ENCODE assay signal across 38 cellular contexts in genomic region chr1:34296059-34296458, GRCh38.
"Had no signal": no experiment of that assay in that cellular context is flagged by ENCODE, and none has a peak within 500 bp of the region (broad histone marks: within the 10 kb centered on the region; RNA-seq: fewer than 3 reads in every experiment).

No MANE protein-coding gene starts in this region.

- ATAC-seq: activated naive CD4-positive, alpha-beta T cell treated with anti-CD3 and anti-CD28 coated beads, Interleukin-2, amount 50 U/mL, for 72 hours; activated naive CD8-positive, alpha-beta T cell treated with anti-CD3 and anti-CD28 coated beads, Interleukin-2, amount 50 U/mL, for 24 hours; activated T-cell treated with anti-CD3 and anti-CD28 coated beads, Interleukin-2, amount 50 U/mL, for 4 hours; activated T-cell treated with anti-CD3 and anti-CD28 coated beads, Interleukin-2, amount 50 U/mL, for 72 hours; activated T-helper 17 cell treated with anti-CD3 and anti-CD28 coated beads, Interleukin-2, amount 50 U/mL, for 72 hours; body of pancreas had no signal

- H3K9me3 Mint-ChIP-seq: activated naive CD4-positive, alpha-beta T cell treated with anti-CD3 and anti-CD28 coated beads, Interleukin-2, amount 10 ng/mL, durations not matched to agents 7 days and 5 days; activated naive CD4-positive, alpha-beta T cell treated with anti-CD3 and anti-CD28 coated beads, Interleukin-2, amount 50 U/mL, for 24 hours; activated naive CD4-positive, alpha-beta T cell treated with anti-CD3 and anti-CD28 coated beads, Interleukin-2, amount 50 U/mL, for 72 hours; activated naive CD8-positive, alpha-beta T cell treated with anti-CD3 and anti-CD28 coated beads, Interleukin-2, amount 10 ng/mL, durations not matched to agents 7 days and 5 days; activated T-cell treated with anti-CD3 and anti-CD28 coated beads, Interleukin-2, amount 50 U/mL, for 24 hours; activated T-cell treated with anti-CD3 and anti-CD28 coated beads, Interleukin-2, amount 50 U/mL, for 4 hours; activated T-cell treated with anti-CD3 and anti-CD28 coated beads, Interleukin-2, amount 50 U/mL, for 72 hours; activated T-helper 1 cell treated with anti-CD3 and anti-CD28 coated beads, Interleukin-12 subunit alpha, Interleukin-12 subunit beta, Interleukin-2, Interleukin-4 antibody, amounts not matched to agents 30 ng/mL and 10 ng/mL and 1 ng/mL, durations not matched to agents 14 hours and 24 hours and 36 hours; activated T-helper 17 cell treated with anti-CD3 and anti-CD28 coated beads, Interleukin-2, amount 50 U/mL, for 72 hours; activated T-helper 2 cell treated with anti-CD3 and anti-CD28 coated beads, Interferon-gamma antibody, Interleukin-2, Interleukin-4, amounts not matched to agents 10 μg/mL and 5 μg/mL and 100 μg/mL, durations not matched to agents 14 hours and 24 hours and 36 hours; central memory CD8-positive, alpha-beta T cell had no signal

- H3K27me3 ChIP-seq: adrenal gland, ascending aorta, body of pancreas, brain microvascular endothelial cell, breast epithelium, cardiac muscle cell had no signal

- H3K27ac Mint-ChIP-seq: activated naive CD4-positive, alpha-beta T cell treated with anti-CD3 and anti-CD28 coated beads for 36 hours; activated naive CD4-positive, alpha-beta T cell treated with anti-CD3 and anti-CD28 coated beads, Interleukin-2, amount 10 ng/mL, durations not matched to agents 7 days and 5 days; activated naive CD4-positive, alpha-beta T cell treated with anti-CD3 and anti-CD28 coated beads, Interleukin-2, amount 50 U/mL, for 24 hours; activated naive CD4-positive, alpha-beta T cell treated with anti-CD3 and anti-CD28 coated beads, Interleukin-2, amount 50 U/mL, for 72 hours; activated naive CD8-positive, alpha-beta T cell; activated naive CD8-positive, alpha-beta T cell treated with anti-CD3 and anti-CD28 coated beads for 36 hours; activated naive CD8-positive, alpha-beta T cell treated with anti-CD3 and anti-CD28 coated beads, Interleukin-2, amount 10 ng/mL, durations not matched to agents 7 days and 5 days; activated naive CD8-positive, alpha-beta T cell treated with anti-CD3 and anti-CD28 coated beads, Interleukin-2, amount 50 U/mL, for 24 hours; activated T-cell treated with anti-CD3 and anti-CD28 coated beads, Interleukin-2, amount 50 U/mL, for 24 hours; activated T-cell treated with anti-CD3 and anti-CD28 coated beads, Interleukin-2, amount 50 U/mL, for 72 hours; activated T-helper 1 cell treated with anti-CD3 and anti-CD28 coated beads, Interleukin-12 subunit alpha, Interleukin-12 subunit beta, Interleukin-2, Interleukin-4 antibody, amounts not matched to agents 30 ng/mL and 10 ng/mL and 1 ng/mL, durations not matched to agents 14 hours and 24 hours and 36 hours; activated T-helper 17 cell treated with anti-CD3 and anti-CD28 coated beads, Interleukin-2, amount 50 U/mL, for 72 hours; activated T-helper 2 cell treated with anti-CD3 and anti-CD28 coated beads, Interferon-gamma antibody, Interleukin-2, Interleukin-4, amounts not matched to agents 10 μg/mL and 5 μg/mL and 100 μg/mL, durations not matched to agents 14 hours and 24 hours and 36 hours; brain had no signal

- H3K36me3 Mint-ChIP-seq: activated naive CD4-positive, alpha-beta T cell treated with anti-CD3 and anti-CD28 coated beads, Interleukin-2, amount 10 ng/mL, durations not matched to agents 7 days and 5 days; activated naive CD4-positive, alpha-beta T cell treated with anti-CD3 and anti-CD28 coated beads, Interleukin-2, amount 50 U/mL, for 24 hours; activated naive CD4-positive, alpha-beta T cell treated with anti-CD3 and anti-CD28 coated beads, Interleukin-2, amount 50 U/mL, for 72 hours; activated naive CD8-positive, alpha-beta T cell; activated naive CD8-positive, alpha-beta T cell treated with anti-CD3 and anti-CD28 coated beads for 36 hours; activated naive CD8-positive, alpha-beta T cell treated with anti-CD3 and anti-CD28 coated beads, Interleukin-2, amount 10 ng/mL, durations not matched to agents 7 days and 5 days; brain had no signal

- H3K27ac ChIP-seq: adrenal gland, ascending aorta, body of pancreas, brain microvascular endothelial cell, breast epithelium, cardiac muscle cell had no signal

- H3K27me3 Mint-ChIP-seq: activated naive CD4-positive, alpha-beta T cell treated with anti-CD3 and anti-CD28 coated beads, Interleukin-2, amount 10 ng/mL, durations not matched to agents 7 days and 5 days; activated naive CD8-positive, alpha-beta T cell treated with anti-CD3 and anti-CD28 coated beads, Interleukin-2, amount 10 ng/mL, durations not matched to agents 7 days and 5 days had no signal

- H3K9me3 ChIP-seq: ascending aorta, body of pancreas, breast epithelium had no signal

- DNase-seq: activated effector memory CD4-positive, alpha-beta T cell treated with anti-CD3 and anti-CD28 coated beads, Interleukin-2, amount 50 U/mL, for 16 hours; activated effector memory CD4-positive, alpha-beta T cell treated with Interleukin-2 at 50 U/mL for 16 hours; activated gamma-delta T cell; activated gamma-delta T cell treated with Interleukin-2 at 50 U/mL for 16 hours; activated naive CD4-positive, alpha-beta T cell; activated naive CD4-positive, alpha-beta T cell treated with anti-CD3 and anti-CD28 coated beads for 36 hours; activated naive CD4-positive, alpha-beta T cell treated with anti-CD3 and anti-CD28 coated beads, Interleukin-2, amount 10 ng/mL, durations not matched to agents 7 days and 5 days; activated naive CD4-positive, alpha-beta T cell treated with anti-CD3 and anti-CD28 coated beads, Interleukin-2, amount 50 U/mL, for 16 hours; activated naive CD4-positive, alpha-beta T cell treated with Interleukin-2 at 50 U/mL for 16 hours; activated naive CD8-positive, alpha-beta T cell treated with anti-CD3 and anti-CD28 coated beads for 36 hours; activated naive CD8-positive, alpha-beta T cell treated with anti-CD3 and anti-CD28 coated beads, Interleukin-2, amount 10 ng/mL, durations not matched to agents 7 days and 5 days; activated naive CD8-positive, alpha-beta T cell treated with anti-CD3 and anti-CD28 coated beads, Interleukin-2, amount 50 U/mL, for 24 hours; activated T-cell treated with anti-CD3 and anti-CD28 coated beads, Interleukin-2, amount 50 U/mL, for 1 hour; activated T-cell treated with anti-CD3 and anti-CD28 coated beads, Interleukin-2, amount 50 U/mL, for 24 hours; activated T-cell treated with anti-CD3 and anti-CD28 coated beads, Interleukin-2, amount 50 U/mL, for 4 hours; activated T-cell treated with anti-CD3 and anti-CD28 coated beads, Interleukin-2, amount 50 U/mL, for 48 hours; activated T-cell treated with anti-CD3 and anti-CD28 coated beads, Interleukin-2, amount 50 U/mL, for 72 hours; adrenal gland; amniotic stem cell; amygdala; anterior cingulate cortex; aorta; body of pancreas; brain microvascular endothelial cell; caudate nucleus; central memory CD4-positive, alpha-beta T cell; cerebellar nuclear complex had no signal

- H3K4me1 Mint-ChIP-seq: activated naive CD4-positive, alpha-beta T cell treated with anti-CD3 and anti-CD28 coated beads, Interleukin-2, amount 10 ng/mL, durations not matched to agents 7 days and 5 days; activated naive CD4-positive, alpha-beta T cell treated with anti-CD3 and anti-CD28 coated beads, Interleukin-2, amount 50 U/mL, for 24 hours; activated naive CD8-positive, alpha-beta T cell treated with anti-CD3 and anti-CD28 coated beads for 36 hours; activated naive CD8-positive, alpha-beta T cell treated with anti-CD3 and anti-CD28 coated beads, Interleukin-2, amount 10 ng/mL, durations not matched to agents 7 days and 5 days; activated naive CD8-positive, alpha-beta T cell treated with anti-CD3 and anti-CD28 coated beads, Interleukin-2, amount 50 U/mL, for 24 hours; activated T-helper 17 cell treated with anti-CD3 and anti-CD28 coated beads, Interleukin-2, amount 50 U/mL, for 72 hours; brain; central memory CD8-positive, alpha-beta T cell had no signal

- H3K4me3 Mint-ChIP-seq: activated naive CD4-positive, alpha-beta T cell treated with anti-CD3 and anti-CD28 coated beads for 36 hours; activated naive CD4-positive, alpha-beta T cell treated with anti-CD3 and anti-CD28 coated beads, Interleukin-2, amount 10 ng/mL, durations not matched to agents 7 days and 5 days; activated naive CD4-positive, alpha-beta T cell treated with anti-CD3 and anti-CD28 coated beads, Interleukin-2, amount 50 U/mL, for 24 hours; activated naive CD8-positive, alpha-beta T cell; activated naive CD8-positive, alpha-beta T cell treated with anti-CD3 and anti-CD28 coated beads for 36 hours; activated naive CD8-positive, alpha-beta T cell treated with anti-CD3 and anti-CD28 coated beads, Interleukin-2, amount 10 ng/mL, durations not matched to agents 7 days and 5 days; activated naive CD8-positive, alpha-beta T cell treated with anti-CD3 and anti-CD28 coated beads, Interleukin-2, amount 50 U/mL, for 24 hours; activated T-cell treated with anti-CD3 and anti-CD28 coated beads, Interleukin-2, amount 50 U/mL, for 24 hours; activated T-cell treated with anti-CD3 and anti-CD28 coated beads, Interleukin-2, amount 50 U/mL, for 4 hours; activated T-cell treated with anti-CD3 and anti-CD28 coated beads, Interleukin-2, amount 50 U/mL, for 72 hours; activated T-helper 1 cell treated with anti-CD3 and anti-CD28 coated beads, Interleukin-12 subunit alpha, Interleukin-12 subunit beta, Interleukin-2, Interleukin-4 antibody, amounts not matched to agents 30 ng/mL and 10 ng/mL and 1 ng/mL, durations not matched to agents 14 hours and 24 hours and 36 hours; activated T-helper 17 cell treated with anti-CD3 and anti-CD28 coated beads, Interleukin-2, amount 50 U/mL, for 72 hours; brain; central memory CD8-positive, alpha-beta T cell had no signal

- H3K36me3 ChIP-seq: adrenal gland, ascending aorta, brain microvascular endothelial cell, cardiac muscle cell had no signal

- H3K4me3 ChIP-seq: adrenal gland, ascending aorta, body of pancreas, breast epithelium, cardiac muscle cell had no signal

- H3K4me1 ChIP-seq: adrenal gland, ascending aorta, body of pancreas, breast epithelium had no signal
